8 cellular contexts compared by ENCODE assay signal in the genomic region with DNA sequence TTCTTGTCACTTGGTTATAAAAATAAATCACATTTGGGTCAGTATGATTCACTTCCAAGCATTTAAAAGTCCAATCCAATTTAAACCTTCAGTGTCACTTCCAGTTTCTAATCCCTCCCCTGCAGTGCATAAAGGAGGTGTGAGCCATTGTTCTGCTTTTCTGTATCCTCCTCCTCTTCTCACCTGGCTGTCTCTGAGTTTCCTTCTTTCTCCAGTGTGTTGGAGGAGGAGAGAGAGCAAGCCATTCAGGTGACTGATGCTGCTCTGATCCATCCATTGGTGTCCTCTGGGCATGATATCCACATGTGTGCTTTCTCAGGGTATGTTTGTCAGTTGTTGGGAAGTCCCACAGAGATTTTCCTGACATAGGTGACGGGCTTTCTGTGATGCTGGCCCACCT.
DNase-seq lines count a peak whose midpoint lies in the region; ATAC-seq lines count a peak whose summit lies in the region.

No MANE protein-coding gene starts in this region.

- H3K9me3 Mint-ChIP-seq in activated T-cell treated with anti-CD3 and anti-CD28 coated beads, Interleukin-2, amount 50 U/mL, for 24 hours, result no peaks in the 10 kb centered on the region

- no peak for ATAC-seq in HG02981 (IDR thresholded peaks at IDR 0.05; ENCODE audit: unreplicated experiment)

- no peak for DNase-seq in activated T-cell treated with anti-CD3 and anti-CD28 coated beads, Interleukin-2, amount 50 U/mL, for 24 hours
- DNase-seq in activated T-cell treated with anti-CD3 and anti-CD28 coated beads, Interleukin-2, amount 50 U/mL, for 48 hours, result no peak
- no peak for DNase-seq in SK-N-MC (ENCODE audit: low read depth, low spot score)
- peak; percentile 7 for DNase-seq in hepatic stellate cell (ENCODE audit: low spot score)
- DNase-seq in superior temporal gyrus (ENCODE audit: extremely low spot score), result peak; percentile 45
- no peak for DNase-seq in activated effector memory CD4-positive, alpha-beta T cell treated with Interleukin-2 at 50 U/mL for 16 hours
- no peak for DNase-seq in NCI-H524 treated with DMSO at 0.1 percent for 48 hours (lab: John Stamatoyannopoulos, UW)

- H3K36me3 ChIP-seq in SK-N-MC (ENCODE audit: insufficient read depth, low read length), result peaks cover 23% of the 10 kb centered on the region

- peak overlapping the region; percentile 88 for H3K4me3 Mint-ChIP-seq in activated T-cell treated with anti-CD3 and anti-CD28 coated beads, Interleukin-2, amount 50 U/mL, for 24 hours

- H3K27me3 Mint-ChIP-seq in activated T-cell treated with anti-CD3 and anti-CD28 coated beads, Interleukin-2, amount 50 U/mL, for 24 hours, result no peaks in the 10 kb centered on the region

- H3K9ac ChIP-seq in SK-N-MC (ENCODE audit: insufficient read length), result peak overlapping the region; percentile 98

- peak overlapping the region; percentile 94 for H3K4me3 ChIP-seq in SK-N-MC

- peak overlapping the region; percentile 99 for H3K27ac Mint-ChIP-seq in activated T-cell treated with anti-CD3 and anti-CD28 coated beads, Interleukin-2, amount 50 U/mL, for 24 hours

- peak overlapping the region; percentile 5; the same call in 1 of the 2 replicates for H3K27ac ChIP-seq in SK-N-MC

- no peaks in the 10 kb centered on the region for H3K9me3 ChIP-seq in SK-N-MC (ENCODE audit: low read depth, low read length)

- peaks cover 76% of the 10 kb centered on the region for H3K36me3 Mint-ChIP-seq in activated T-cell treated with anti-CD3 and anti-CD28 coated beads, Interleukin-2, amount 50 U/mL, for 24 hours (ENCODE audit: low read depth)

- H3K4me1 Mint-ChIP-seq in activated T-cell treated with anti-CD3 and anti-CD28 coated beads, Interleukin-2, amount 50 U/mL, for 24 hours (ENCODE audit: low read depth), result peaks cover 58% of the 10 kb centered on the region

Comparison
In these comparisons a context has a peak if more than half of its experiments do, and no peak if none do; other contexts are left out.
1. DNase-seq: peak in hepatic stellate cell (single experiment) and superior temporal gyrus (single experiment); none in activated T-cell treated with anti-CD3 and anti-CD28 coated beads, Interleukin-2, amount 50 U/mL, for 24 hours (single experiment), activated T-cell treated with anti-CD3 and anti-CD28 coated beads, Interleukin-2, amount 50 U/mL, for 48 hours (0 of 2), SK-N-MC (single experiment), activated effector memory CD4-positive, alpha-beta T cell treated with Interleukin-2 at 50 U/mL for 16 hours (single experiment) and NCI-H524 treated with DMSO at 0.1 percent for 48 hours (single experiment).